ENCODE assay signal across 23 cellular contexts in the genomic region with DNA sequence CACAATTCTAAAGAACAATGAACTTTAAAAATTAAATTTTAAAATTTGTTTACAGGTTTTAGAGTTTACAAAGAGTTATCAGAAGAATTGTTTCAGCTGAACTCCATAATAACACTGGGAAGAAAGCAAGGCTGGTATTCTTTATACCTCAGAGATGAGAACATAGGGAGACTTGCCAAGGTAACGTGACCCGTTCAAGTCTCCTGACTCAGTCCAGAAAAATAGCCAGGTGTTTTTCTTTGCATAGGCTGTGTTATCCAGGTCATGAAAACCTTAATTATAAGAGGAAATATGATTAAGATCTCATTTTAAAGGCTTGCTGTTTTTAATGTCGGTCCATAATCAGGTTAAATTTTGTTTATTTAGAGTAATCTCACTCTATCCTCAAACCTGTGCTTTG. TPM values are rescaled to one million over a fixed set of nuclear protein-coding genes. Genes with fewer than 3 reads are reported as not detected.
DNase-seq lines count a peak whose midpoint lies in the region; TF ChIP-seq lines count a peak whose summit lies in the region.
"Had no signal": no experiment of that assay in that cellular context is flagged by ENCODE, and none has a peak within 500 bp of the region (broad histone marks: within the 10 kb centered on the region; RNA-seq: fewer than 3 reads in every experiment).

No MANE protein-coding gene starts in this region.

- peaks cover 6% of the 10 kb centered on the region for H3K4me1 Mint-ChIP-seq in type B pancreatic cell (ENCODE audit: unreplicated experiment)
- H3K4me1 Mint-ChIP-seq: activated naive CD8-positive, alpha-beta T cell treated with anti-CD3 and anti-CD28 coated beads for 36 hours; central memory CD8-positive, alpha-beta T cell had no signal

- 74 to 75% methylated on average over 3 of the region's 3 CpGs for WGBS in GM23248 (ENCODE audit: low coverage in 1 of 2, low lambda C conversion rate in 2 of 2, missing lambda C conversion rate in 2 of 2), 2 experiments

- no peaks in the 10 kb centered on the region for H4K20me1 ChIP-seq in GM23248 (ENCODE audit: insufficient read depth)

- H3F3A ChIP-seq in GM23248 (ENCODE audit: insufficient read depth), result peaks cover 23% of the 10 kb centered on the region

- no peaks in the 10 kb centered on the region for H3K36me3 ChIP-seq in GM23248 (ENCODE audit: low read depth)
- H3K36me3 ChIP-seq: SJCRH30 had no signal

- H3K79me2 ChIP-seq in GM23248 (ENCODE audit: insufficient read depth), result no peaks in the 10 kb centered on the region

- DNase-seq in GM23248, result no peak
- DNase-seq in NCI-H1105 treated with DMSO at 0.1 percent for 48 hours (lab: John Stamatoyannopoulos, UW), result peak; percentile 79
- peak; percentile 33 for DNase-seq in kidney glomerular epithelial cell (lab: John Stamatoyannopoulos, UW)
- no peak for DNase-seq in type B pancreatic cell (ENCODE audit: extremely low spot score, unreplicated experiment)
- DNase-seq in caudate nucleus (lab: John Stamatoyannopoulos, UW), result no peak
- no peak for DNase-seq in substantia nigra (lab: John Stamatoyannopoulos, UW)
- no peak for DNase-seq in LoVo (ENCODE audit: low spot score)
- DNase-seq: activated CD4-positive, alpha-beta T cell treated with anti-CD3 and anti-CD28 coated beads for 48 hours; activated naive CD8-positive, alpha-beta T cell treated with anti-CD3 and anti-CD28 coated beads for 36 hours; DND-41; GOT3; kidney; NCI-H1694 treated with DMSO at 0.1 percent for 48 hours; nucleus accumbens; SJCRH30; stimulated activated naive CD8-positive, alpha-beta T cell treated with anti-CD3 and anti-CD28 coated beads, Interleukin-15, Interleukin-2, amounts not matched to agents 100 U/mL and 50 U/mL, for 24 hours had no signal

- no peak overlapping the region for H3K4me3 ChIP-seq in GM23248
- H3K4me3 ChIP-seq: SJCRH30 had no signal

- no peaks in the 10 kb centered on the region for H3K36me3 Mint-ChIP-seq in type B pancreatic cell
- H3K36me3 Mint-ChIP-seq: activated naive CD8-positive, alpha-beta T cell treated with anti-CD3 and anti-CD28 coated beads for 36 hours; CD14-positive monocyte had no signal

- no peak overlapping the region for H3K27ac Mint-ChIP-seq in type B pancreatic cell
- H3K27ac Mint-ChIP-seq: activated naive CD8-positive, alpha-beta T cell treated with anti-CD3 and anti-CD28 coated beads for 36 hours; CD14-positive monocyte had no signal

- no peak overlapping the region for H3K9ac ChIP-seq in GM23248

- H3K4me1 ChIP-seq in GM23248 (ENCODE audit: insufficient read depth), result peaks cover 16% of the 10 kb centered on the region
- H3K4me1 ChIP-seq: SJCRH30 had no signal

- H3K4me2 ChIP-seq in GM23248 (ENCODE audit: unreplicated experiment), result peak overlapping the region; percentile 52

- no peaks in the 10 kb centered on the region for H3K9me3 Mint-ChIP-seq in type B pancreatic cell
- H3K9me3 Mint-ChIP-seq: activated naive CD8-positive, alpha-beta T cell treated with anti-CD3 and anti-CD28 coated beads for 36 hours; central memory CD8-positive, alpha-beta T cell had no signal

- in situ Hi-C loops in GM23248 (cut with MboI), result no loop called here

- no peak overlapping the region for H2AFZ ChIP-seq in GM23248

- TF ChIP-seq CTCF in VCaP (conservative IDR thresholded peaks at IDR 0.05) (no peak), type B pancreatic cell (conservative IDR thresholded peaks at IDR 0.05) (no peak)

- no peaks in the 10 kb centered on the region for H3K9me2 ChIP-seq in GM23248 (ENCODE audit: insufficient read depth)

- H3K4me3 Mint-ChIP-seq in type B pancreatic cell, result no peak overlapping the region
- H3K4me3 Mint-ChIP-seq: activated naive CD8-positive, alpha-beta T cell treated with anti-CD3 and anti-CD28 coated beads for 36 hours; CD14-positive monocyte; central memory CD8-positive, alpha-beta T cell had no signal

- H3K27me3 Mint-ChIP-seq in type B pancreatic cell, result peaks cover 6% of the 10 kb centered on the region

- H3K27ac ChIP-seq in GM23248 (no peak overlapping the region), VCaP (peak overlapping the region; percentile 59), caudate nucleus (ENCODE audit: low read depth, low read length) (no peak overlapping the region), substantia nigra (ENCODE audit: low read depth, low read length, poor library complexity, severe bottlenecking) (no peak overlapping the region)
- H3K27ac ChIP-seq: SJCRH30 had no signal

- H3K27me3 ChIP-seq in GM23248 (replicated peaks; ENCODE audit: insufficient read depth), result 0 out of 2 replicates have a peak, but pooled peaks cover 8% of the 10 kb centered on the region
- H3K27me3 ChIP-seq: SJCRH30 had no signal

- H3K9me3 ChIP-seq in GM23248 (ENCODE audit: low read depth), result no peaks in the 10 kb centered on the region
- H3K9me3 ChIP-seq: SJCRH30 had no signal

RNA-seq across cellular contexts. Expression of a gene that starts 8.5 kb away (rescaled TPM):
- not detected in 2 replicates for total RNA-seq in GM23248 (2014; rRNA removed; shearing (Covaris generic))
- not detected in 2 replicates for polyA plus RNA-seq in GM23248 (2016; fragmentation: Nextera tagmentation; extraction: Ambion mirVana)
- 9.5 and 19.2 TPM in 2 replicates for total RNA-seq in type B pancreatic cell (ENCODE audit: low replicate concordance)
- total RNA-seq: IMR-90, SJCRH30 had no signal
- polyA plus RNA-seq: CD14-positive monocyte, IMR-90 had no signal

RNA-seq across cellular contexts. Expression of a gene that starts 42.2 kb away (rescaled TPM):
- not detected in 2 replicates for total RNA-seq in GM23248 (2014; rRNA removed; shearing (Covaris generic))
- not detected in 2 replicates for polyA plus RNA-seq in GM23248 (2016; fragmentation: Nextera tagmentation; extraction: Ambion mirVana)
- total RNA-seq in type B pancreatic cell (ENCODE audit: low replicate concordance), result 0.50 TPM in 1 of 2 replicates, not detected in the other
- total RNA-seq: activated naive CD8-positive, alpha-beta T cell treated with anti-CD3 and anti-CD28 coated beads for 36 hours; glomerular endothelial cell; IMR-90; kidney; mononuclear cell; SJCRH30; skeletal muscle tissue had no signal
- polyA plus RNA-seq: CD14-positive monocyte, IMR-90 had no signal

Comparison
In these comparisons a context has a peak if more than half of its experiments do, and no peak if none do; other contexts are left out.
1. DNase-seq: peak in NCI-H1105 treated with DMSO at 0.1 percent for 48 hours (single experiment) and kidney glomerular epithelial cell (single experiment); none in GM23248 (single experiment), type B pancreatic cell (single experiment), caudate nucleus (0 of 61), substantia nigra (0 of 49) and LoVo (single experiment).
2. RNA of a gene that starts 8.5 kb away (total RNA-seq): 9.5 to 19.2 TPM in type B pancreatic cell; not detected in GM23248; every median in the first group is over 10 times any median in the second.